In genomic region chr3:61032991-61033390, GRCh38 we compare ENCODE assay signal across 28 cellular contexts.
"Had no signal": no experiment of that assay in that cellular context is flagged by ENCODE, and none has a peak within 500 bp of the region (broad histone marks: within the 10 kb centered on the region; RNA-seq: fewer than 3 reads in every experiment).

No MANE protein-coding gene starts in this region.

- H3K4me1 Mint-ChIP-seq: activated CD4-positive, alpha-beta memory T cell treated with anti-CD3 and anti-CD28 coated beads, Interleukin-2, amount 10 ng/mL, durations not matched to agents 7 days and 5 days; activated CD4-positive, alpha-beta T cell treated with anti-CD3 and anti-CD28 coated beads, Interleukin-2, amount 10 ng/mL, durations not matched to agents 7 days and 5 days; activated naive CD4-positive, alpha-beta T cell treated with anti-CD3 and anti-CD28 coated beads, Interleukin-2, amount 50 U/mL, for 24 hours; activated naive CD8-positive, alpha-beta T cell treated with anti-CD3 and anti-CD28 coated beads for 36 hours; activated naive CD8-positive, alpha-beta T cell treated with anti-CD3 and anti-CD28 coated beads, Interleukin-2, amount 50 U/mL, for 24 hours had no signal

- H3K9me3 Mint-ChIP-seq: activated naive CD4-positive, alpha-beta T cell treated with anti-CD3 and anti-CD28 coated beads for 36 hours; activated T-helper 2 cell treated with anti-CD3 and anti-CD28 coated beads, Interferon-gamma antibody, Interleukin-2, Interleukin-4, amounts not matched to agents 10 μg/mL and 5 μg/mL and 100 μg/mL, durations not matched to agents 14 hours and 24 hours and 36 hours had no signal

- H3K36me3 Mint-ChIP-seq: activated naive CD4-positive, alpha-beta T cell treated with anti-CD3 and anti-CD28 coated beads, Interleukin-2, amount 50 U/mL, for 24 hours had no signal

- H3K27ac Mint-ChIP-seq: activated CD4-positive, alpha-beta memory T cell treated with anti-CD3 and anti-CD28 coated beads, Interleukin-2, amount 10 ng/mL, durations not matched to agents 7 days and 5 days; activated CD4-positive, alpha-beta T cell treated with anti-CD3 and anti-CD28 coated beads, Interleukin-2, amount 10 ng/mL, durations not matched to agents 7 days and 5 days; activated naive CD4-positive, alpha-beta T cell treated with anti-CD3 and anti-CD28 coated beads for 36 hours; activated naive CD4-positive, alpha-beta T cell treated with anti-CD3 and anti-CD28 coated beads, Interleukin-2, amount 50 U/mL, for 24 hours; activated naive CD8-positive, alpha-beta T cell treated with anti-CD3 and anti-CD28 coated beads for 36 hours; activated naive CD8-positive, alpha-beta T cell treated with anti-CD3 and anti-CD28 coated beads, Interleukin-2, amount 50 U/mL, for 24 hours; activated T-helper 1 cell treated with anti-CD3 and anti-CD28 coated beads, Interleukin-12 subunit alpha, Interleukin-12 subunit beta, Interleukin-2, Interleukin-4 antibody, amounts not matched to agents 30 ng/mL and 10 ng/mL and 1 ng/mL, durations not matched to agents 14 hours and 24 hours and 36 hours; activated T-helper 2 cell treated with anti-CD3 and anti-CD28 coated beads, Interferon-gamma antibody, Interleukin-2, Interleukin-4, amounts not matched to agents 10 μg/mL and 5 μg/mL and 100 μg/mL, durations not matched to agents 14 hours and 24 hours and 36 hours; effector memory CD8-positive, alpha-beta T cell; WTC11 had no signal

- ATAC-seq: activated naive CD8-positive, alpha-beta T cell treated with anti-CD3 and anti-CD28 coated beads, Interleukin-2, amount 50 U/mL, for 24 hours; body of pancreas; effector memory CD8-positive, alpha-beta T cell; gastroesophageal sphincter; heart right ventricle; WTC11 had no signal

- H3K27me3 Mint-ChIP-seq: activated CD4-positive, alpha-beta memory T cell treated with anti-CD3 and anti-CD28 coated beads, Interleukin-2, amount 10 ng/mL, durations not matched to agents 7 days and 5 days; activated CD4-positive, alpha-beta T cell treated with anti-CD3 and anti-CD28 coated beads, Interleukin-2, amount 10 ng/mL, durations not matched to agents 7 days and 5 days; activated naive CD4-positive, alpha-beta T cell treated with anti-CD3 and anti-CD28 coated beads, Interleukin-2, amount 50 U/mL, for 24 hours; activated naive CD8-positive, alpha-beta T cell treated with anti-CD3 and anti-CD28 coated beads for 36 hours; activated naive CD8-positive, alpha-beta T cell treated with anti-CD3 and anti-CD28 coated beads, Interleukin-2, amount 50 U/mL, for 24 hours; effector memory CD8-positive, alpha-beta T cell had no signal

- DNase-seq: activated CD4-positive, alpha-beta memory T cell treated with anti-CD3 and anti-CD28 coated beads, Interleukin-2, amount 10 ng/mL, durations not matched to agents 7 days and 5 days; activated CD4-positive, alpha-beta T cell treated with anti-CD3 and anti-CD28 coated beads for 1 hour; activated CD4-positive, alpha-beta T cell treated with anti-CD3 and anti-CD28 coated beads for 4 hours; activated CD4-positive, alpha-beta T cell treated with anti-CD3 and anti-CD28 coated beads, Interleukin-2, amount 10 ng/mL, durations not matched to agents 7 days and 5 days; activated CD4-positive, alpha-beta T cell treated with anti-CD3 and anti-CD28 coated beads, Interleukin-2, amount 50 U/mL, for 4 hours; activated effector memory CD4-positive, alpha-beta T cell treated with anti-CD3 and anti-CD28 coated beads, Interleukin-2, amount 50 U/mL, for 16 hours; activated naive CD4-positive, alpha-beta T cell treated with anti-CD3 and anti-CD28 coated beads for 36 hours; activated naive CD8-positive, alpha-beta T cell treated with anti-CD3 and anti-CD28 coated beads for 36 hours; activated naive CD8-positive, alpha-beta T cell treated with anti-CD3 and anti-CD28 coated beads, Interleukin-2, amount 50 U/mL, for 24 hours; activated T-cell treated with anti-CD3 and anti-CD28 coated beads, Interleukin-2, amount 50 U/mL, for 1 hour; activated T-cell treated with anti-CD3 and anti-CD28 coated beads, Interleukin-2, amount 50 U/mL, for 48 hours; adrenal gland; amygdala; aorta; body of pancreas; cortex of kidney; dermis blood vessel endothelial cell; effector CD4-positive, alpha-beta T cell; effector memory CD8-positive, alpha-beta T cell; esophagus squamous epithelium; foreskin melanocyte; heart right ventricle; T-helper 2 cell had no signal

- H3K4me3 Mint-ChIP-seq: activated CD4-positive, alpha-beta memory T cell treated with anti-CD3 and anti-CD28 coated beads, Interleukin-2, amount 10 ng/mL, durations not matched to agents 7 days and 5 days; activated CD4-positive, alpha-beta T cell treated with anti-CD3 and anti-CD28 coated beads, Interleukin-2, amount 10 ng/mL, durations not matched to agents 7 days and 5 days; activated naive CD4-positive, alpha-beta T cell treated with anti-CD3 and anti-CD28 coated beads for 36 hours; activated naive CD4-positive, alpha-beta T cell treated with anti-CD3 and anti-CD28 coated beads, Interleukin-2, amount 50 U/mL, for 24 hours; activated naive CD8-positive, alpha-beta T cell treated with anti-CD3 and anti-CD28 coated beads for 36 hours; activated naive CD8-positive, alpha-beta T cell treated with anti-CD3 and anti-CD28 coated beads, Interleukin-2, amount 50 U/mL, for 24 hours; activated T-helper 1 cell treated with anti-CD3 and anti-CD28 coated beads, Interleukin-12 subunit alpha, Interleukin-12 subunit beta, Interleukin-2, Interleukin-4 antibody, amounts not matched to agents 30 ng/mL and 10 ng/mL and 1 ng/mL, durations not matched to agents 14 hours and 24 hours and 36 hours; effector memory CD8-positive, alpha-beta T cell; WTC11 had no signal
